8 cellular contexts compared by ENCODE assay signal in the genomic region with DNA sequence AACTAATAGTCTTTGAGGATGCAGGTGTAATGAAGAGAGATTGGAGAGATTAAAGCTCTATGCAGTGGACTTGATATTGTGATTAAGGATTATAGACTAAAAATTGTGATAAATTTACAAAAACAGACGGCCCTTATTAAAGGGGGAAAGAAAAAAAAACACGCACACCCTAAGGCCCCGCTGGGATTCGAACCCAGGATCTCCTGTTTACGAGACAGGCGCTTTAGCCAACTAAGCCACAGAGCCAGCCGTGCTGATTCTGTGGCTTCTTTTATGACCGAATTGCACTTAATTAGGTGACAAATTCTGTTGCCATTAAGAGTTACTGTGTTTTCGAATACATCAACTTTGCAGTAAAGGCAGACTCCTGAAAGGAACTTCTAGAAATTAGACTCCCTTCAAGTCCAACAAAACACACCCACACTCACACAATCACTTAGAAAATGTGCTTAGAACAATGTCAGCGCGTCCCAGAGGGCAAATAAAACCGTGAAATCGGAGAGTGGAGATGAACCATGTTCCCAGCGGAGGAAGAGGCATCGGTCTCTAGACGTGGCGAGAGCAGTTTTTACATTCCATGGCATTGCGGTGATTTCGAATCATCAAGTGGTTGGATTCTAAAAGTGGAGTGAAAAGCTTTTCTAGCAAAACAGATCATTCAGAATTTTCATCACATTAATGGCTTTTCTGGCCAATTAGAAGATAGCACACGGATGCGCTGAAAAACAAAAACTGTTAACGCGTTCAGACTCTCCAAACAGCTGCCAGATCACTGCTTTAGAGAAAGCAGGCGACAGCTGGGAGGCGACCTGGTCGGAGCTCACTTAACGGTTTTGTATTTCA.
A peak's percentile ranks its signal among the peaks of the same experiment; 100 is the strongest.
DNase-seq lines count a peak whose midpoint lies in the region; ATAC-seq, FAIRE-seq and TF ChIP-seq lines count a peak whose summit lies in the region.

No MANE protein-coding gene starts in this region.

- H3K36me3 Mint-ChIP-seq in CD4-positive, CD25-positive, alpha-beta regulatory T cell: no peaks in the 10 kb centered on the region

- 1% methylated on average over 27 of the region's 27 CpGs for WGBS in aorta, 2 donors

- H3K27me3 Mint-ChIP-seq in CD4-positive, CD25-positive, alpha-beta regulatory T cell: peaks cover 62% of the 10 kb centered on the region

- TF ChIP-seq CTCF in parathyroid adenoma (IDR thresholded peaks at IDR 0.05): no peak

- H3K4me2 ChIP-seq in parathyroid adenoma (ENCODE audit: low read length): no peak overlapping the region

- peak overlapping the region; percentile 35 for H3K4me3 ChIP-seq in CD4-positive, CD25-positive, alpha-beta regulatory T cell (ENCODE audit: low read depth, low read length)
- H3K4me3 ChIP-seq in H7 (ENCODE audit: insufficient read depth, low read depth, low read length): peak overlapping the region; percentile 62
- H3K4me3 ChIP-seq in parathyroid adenoma (ENCODE audit: low read depth, low read length): no peak overlapping the region
- H3K4me3 ChIP-seq in aorta (ENCODE audit: low read length in 2 of 2): peak overlapping the region; percentile 50 to 64

- DNase-seq in CD4-positive, CD25-positive, alpha-beta regulatory T cell: peak in 2 of 3 donors; percentile 27 to 56
- DNase-seq in H7 (peak; percentile 32), NCI-H524 treated with DMSO at 0.1 percent for 48 hours (lab: John Stamatoyannopoulos, UW) (peak; percentile 89), fibroblast of the conjunctiva (ENCODE audit: low read depth) (peak; percentile 79), aorta (no peak), HTR-8/SVneo (ENCODE audit: insufficient read length, low spot score) (no peak)
- DNase-seq in activated CD8-positive, alpha-beta memory T cell treated with anti-CD3 and anti-CD28 coated beads for 48 hours (ENCODE audit: low read depth in 2 of 3, low spot score in 2 of 3): peak; percentile 28 to 79 (median 62)

- no peak overlapping the region for H3K9ac ChIP-seq in parathyroid adenoma

- no peaks in the 10 kb centered on the region for H3K79me2 ChIP-seq in parathyroid adenoma

- peaks cover 5 to 15% (median 7%) of the 10 kb centered on the region in 4 donors for H3K4me1 Mint-ChIP-seq in CD4-positive, CD25-positive, alpha-beta regulatory T cell

- no peaks in the 10 kb centered on the region for H3K36me3 ChIP-seq in CD4-positive, CD25-positive, alpha-beta regulatory T cell (ENCODE audit: control insufficient read depth, insufficient read depth, low read length)
- no peaks in the 10 kb centered on the region for H3K36me3 ChIP-seq in H7 (replicated peaks; ENCODE audit: control insufficient read depth, insufficient read depth, low read length)
- H3K36me3 ChIP-seq in parathyroid adenoma (ENCODE audit: control insufficient read depth, insufficient read depth, low read length): no peaks in the 10 kb centered on the region
- H3K36me3 ChIP-seq in aorta (ENCODE audit: control insufficient read depth in 1 of 2, insufficient read depth in 2 of 2, low read length in 1 of 2): no peaks in the 10 kb centered on the region

- intact Hi-C loops in aorta (cut with DNase I): no loop called here

- no peak overlapping the region for H3K27ac Mint-ChIP-seq in CD4-positive, CD25-positive, alpha-beta regulatory T cell

- H3K4me1 ChIP-seq in CD4-positive, CD25-positive, alpha-beta regulatory T cell (ENCODE audit: control insufficient read depth, insufficient read depth, low read length, poor library complexity, severe bottlenecking): peaks cover 9% of the 10 kb centered on the region
- no peaks in the 10 kb centered on the region for H3K4me1 ChIP-seq in parathyroid adenoma
- H3K4me1 ChIP-seq in aorta (ENCODE audit: control insufficient read depth in 1 of 2, insufficient read depth in 2 of 2, low read length in 2 of 2): no peaks in the 10 kb centered on the region

- no peak for FAIRE-seq in HTR-8/SVneo (lab: Jason Lieb, UNC)

- peak overlapping the region; percentile 8 to 85 (median 38) for H3K4me3 Mint-ChIP-seq in CD4-positive, CD25-positive, alpha-beta regulatory T cell

- H3K9me3 Mint-ChIP-seq in CD4-positive, CD25-positive, alpha-beta regulatory T cell: peaks cover 0 to 3% (median 0%) of the 10 kb centered on the region in 7 donors

- peaks cover 51% of the 10 kb centered on the region for H3K27me3 ChIP-seq in CD4-positive, CD25-positive, alpha-beta regulatory T cell (ENCODE audit: control insufficient read depth, insufficient read depth, low read length)
- H3K27me3 ChIP-seq in H7 (ENCODE audit: control insufficient read depth, insufficient read depth, low read length) (no peaks in the 10 kb centered on the region), parathyroid adenoma (ENCODE audit: control insufficient read depth, insufficient read depth, low read length) (no peaks in the 10 kb centered on the region), aorta (ENCODE audit: control insufficient read depth in 1 of 2, insufficient read depth in 2 of 2, low read length in 1 of 2) (no peaks in the 10 kb centered on the region)

- H3K27ac ChIP-seq in CD4-positive, CD25-positive, alpha-beta regulatory T cell (ENCODE audit: insufficient read depth, low read length, poor library complexity, severe bottlenecking): no peak overlapping the region
- H3K27ac ChIP-seq in parathyroid adenoma (no peak overlapping the region), aorta (ENCODE audit: low read depth in 1 of 2, low read length in 2 of 2) (no peak overlapping the region)

- no peak for ATAC-seq in CD4-positive, CD25-positive, alpha-beta regulatory T cell (ENCODE audit: low read depth in 2 of 2)
- ATAC-seq in aorta (ENCODE audit: low FRiP score): peak; percentile 69

- H3K9me3 ChIP-seq in CD4-positive, CD25-positive, alpha-beta regulatory T cell (ENCODE audit: control insufficient read depth in 2 of 2, low read length in 2 of 2): no peaks in the 10 kb centered on the region
- H3K9me3 ChIP-seq in parathyroid adenoma (ENCODE audit: control insufficient read depth, low read length): no peaks in the 10 kb centered on the region
- H3K9me3 ChIP-seq in aorta (ENCODE audit: control insufficient read depth, low read length): no peaks in the 10 kb centered on the region

- peak overlapping the region; percentile 42 for H2AFZ ChIP-seq in parathyroid adenoma

Comparison
In these comparisons a context has a peak if more than half of its experiments do, and no peak if none do; other contexts are left out.
1. DNase-seq: peak in CD4-positive, CD25-positive, alpha-beta regulatory T cell (2 of 3), H7 (single experiment), NCI-H524 treated with DMSO at 0.1 percent for 48 hours (single experiment), activated CD8-positive, alpha-beta memory T cell treated with anti-CD3 and anti-CD28 coated beads for 48 hours (3 of 3) and fibroblast of the conjunctiva (single experiment); none in aorta (0 of 2) and HTR-8/SVneo (single experiment).